In genomic region chr10:5580038-5580428, GRCh38 we compare ENCODE assay signal across 5 cellular contexts. TPM values are rescaled to one million over a fixed set of nuclear protein-coding genes. Genes with fewer than 3 reads are reported as not detected.
"Had no signal": no experiment of that assay in that cellular context is flagged by ENCODE, and none has a peak within 500 bp of the region (broad histone marks: within the 10 kb centered on the region; RNA-seq: fewer than 3 reads in every experiment).

No MANE protein-coding gene starts in this region.

RNA-seq across cellular contexts. Expression of gene CALML3, which starts 55.3 kb away (rescaled TPM):
- total RNA-seq: GM23338, H1, H9, HT-29, IMR-90 had no signal
